ENCODE assay signal across 20 cellular contexts in genomic region chr17:44989552-44990138, GRCh38. TPM values are rescaled to one million over a fixed set of nuclear protein-coding genes. Genes with fewer than 3 reads are reported as not detected.
"Had no signal": no experiment of that assay in that cellular context is flagged by ENCODE, and none has a peak within 500 bp of the region (broad histone marks: within the 10 kb centered on the region; RNA-seq: fewer than 3 reads in every experiment).

No MANE protein-coding gene starts in this region.

- ATAC-seq: activated CD4-positive, CD25-positive, alpha-beta regulatory T cell treated with anti-CD3 and anti-CD28 coated beads, Interleukin-2, amount 50 U/mL, for 24 hours; activated T-helper 17 cell treated with anti-CD3 and anti-CD28 coated beads, Interleukin-2, amount 50 U/mL, for 72 hours; gastroesophageal sphincter; left lung had no signal

- H3K79me2 ChIP-seq: hepatocyte had no signal

- H3K27me3 ChIP-seq: right atrium auricular region had no signal

- DNase-seq: activated CD4-positive, alpha-beta T cell treated with anti-CD3 and anti-CD28 coated beads, Interleukin-2, amount 50 U/mL, for 1 hour; activated naive CD4-positive, alpha-beta T cell treated with anti-CD3 and anti-CD28 coated beads for 36 hours; dorsolateral prefrontal cortex; islet precursor cell; left lung; mammary epithelial cell; naive B cell; stimulated activated CD4-positive, alpha-beta T cell treated with anti-CD3 and anti-CD28 coated beads, Interleukin-15, amount 100 ng/mL, for 24 hours; stimulated activated CD4-positive, alpha-beta T cell treated with anti-CD3 and anti-CD28 coated beads, Interleukin-4, amount 100 ng/mL, for 1 hour; stimulated activated naive CD4-positive, alpha-beta T cell treated with Interleukin-2 at 50 U/mL for 16 hours had no signal

- H3K4me3 ChIP-seq: dorsolateral prefrontal cortex, gastroesophageal sphincter, hepatocyte, left lung, right atrium auricular region, skin epidermis, suprapubic skin had no signal

- H3K9me3 Mint-ChIP-seq: activated naive CD4-positive, alpha-beta T cell treated with anti-CD3 and anti-CD28 coated beads for 36 hours; activated T-helper 17 cell treated with anti-CD3 and anti-CD28 coated beads, Interleukin-2, amount 50 U/mL, for 72 hours; naive B cell; type B pancreatic cell had no signal

- H3K27ac ChIP-seq: dorsolateral prefrontal cortex, gastroesophageal sphincter, hepatocyte, left lung, right atrium auricular region, skin epidermis, suprapubic skin had no signal

- H3K4me2 ChIP-seq: hepatocyte had no signal

- H3K9me3 ChIP-seq: gastroesophageal sphincter, left lung, right atrium auricular region, suprapubic skin had no signal

- H3K4me1 ChIP-seq: left lung, right atrium auricular region had no signal

- FAIRE-seq: astrocyte had no signal

- H3K4me1 Mint-ChIP-seq: activated T-helper 17 cell treated with anti-CD3 and anti-CD28 coated beads, Interleukin-2, amount 50 U/mL, for 72 hours had no signal

- H2AFZ ChIP-seq: hepatocyte had no signal

- H3K36me3 Mint-ChIP-seq: naive B cell, type B pancreatic cell had no signal

- H3K36me3 ChIP-seq: gastroesophageal sphincter, left lung, right atrium auricular region, suprapubic skin had no signal

- H3K4me3 Mint-ChIP-seq: activated naive CD4-positive, alpha-beta T cell treated with anti-CD3 and anti-CD28 coated beads for 36 hours; activated T-helper 17 cell treated with anti-CD3 and anti-CD28 coated beads, Interleukin-2, amount 50 U/mL, for 72 hours; naive B cell; type B pancreatic cell had no signal

- H3K27ac Mint-ChIP-seq: activated naive CD4-positive, alpha-beta T cell treated with anti-CD3 and anti-CD28 coated beads for 36 hours; activated T-helper 17 cell treated with anti-CD3 and anti-CD28 coated beads, Interleukin-2, amount 50 U/mL, for 72 hours; type B pancreatic cell had no signal

RNA-seq across cellular contexts. Expression of gene C1QL1, which starts 21.5 kb away (rescaled TPM):
- total RNA-seq: astrocyte, mononuclear cell, suprapubic skin had no signal
